In genomic region chr1:198157241-198157846, GRCh38 we compare ENCODE assay signal across 8 cellular contexts.
DNase-seq lines count a peak whose midpoint lies in the region; ATAC-seq lines count a peak whose summit lies in the region.

No MANE protein-coding gene starts in this region.

- H3K27me3 ChIP-seq in layer of hippocampus (ENCODE audit: control insufficient read depth, insufficient read depth, low read length): no peaks in the 10 kb centered on the region

- DNase-seq in Ammon's horn (ENCODE audit: low spot score) (peak; percentile 96), GM19238 (ENCODE audit: insufficient read length, low spot score) (peak; percentile 63), NCI-H510A (lab: John Stamatoyannopoulos, UW) (peak; percentile 85)
- DNase-seq in activated CD4-positive, alpha-beta T cell treated with anti-CD3 and anti-CD28 coated beads for 48 hours: peak; percentile 87
- peak; percentile 37 to 50 for DNase-seq in stimulated activated CD4-positive, alpha-beta T cell treated with anti-CD3 and anti-CD28 coated beads, Interleukin-1b, Interleukin-23, amount 100 ng/mL, for 1 hour (ENCODE audit: low read depth in 2 of 2)

- H3K27ac ChIP-seq in cingulate gyrus (ENCODE audit: low read depth, low read length): peak overlapping the region; percentile 86
- H3K27ac ChIP-seq in layer of hippocampus (ENCODE audit: low read depth, low read length): peak overlapping the region; percentile 94

- peak; percentile 37 for ATAC-seq in HG03442 (IDR thresholded peaks at IDR 0.05; ENCODE audit: unreplicated experiment)

Comparison
In these comparisons a context has a peak if more than half of its experiments do, and no peak if none do; other contexts are left out.
1. Peak in every context shown above with its lines: DNase-seq, ATAC-seq and H3K27ac ChIP-seq.
2. DNase-seq: peak in every context shown above with its lines; median percentile 96 in Ammon's horn; 87 in activated CD4-positive, alpha-beta T cell treated with anti-CD3 and anti-CD28 coated beads for 48 hours; 85 in NCI-H510A; 63 in GM19238; 44 in stimulated activated CD4-positive, alpha-beta T cell treated with anti-CD3 and anti-CD28 coated beads, Interleukin-1b, Interleukin-23, amount 100 ng/mL, for 1 hour.